29 cellular contexts compared by ENCODE assay signal in the genomic region with DNA sequence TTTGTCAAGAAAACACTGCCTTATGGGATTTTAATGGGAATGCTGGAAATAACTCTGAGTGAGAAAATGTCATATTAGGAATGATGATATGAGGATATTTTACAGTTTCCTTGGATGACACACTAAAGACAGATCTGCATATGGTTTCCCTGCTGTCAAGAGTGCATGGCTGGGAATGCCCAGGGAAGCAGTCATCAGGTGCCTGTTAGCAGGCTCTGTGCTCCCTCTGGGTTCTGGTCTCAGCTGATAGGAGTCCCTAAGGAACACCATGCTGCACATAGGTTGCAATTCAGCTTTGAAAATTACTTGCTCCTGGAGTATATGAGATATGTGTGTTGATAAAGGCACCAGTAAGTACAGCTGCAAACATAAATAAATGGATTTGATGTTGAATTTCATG.
"Had no signal": no experiment of that assay in that cellular context is flagged by ENCODE, and none has a peak within 500 bp of the region (broad histone marks: within the 10 kb centered on the region; RNA-seq: fewer than 3 reads in every experiment).

No MANE protein-coding gene starts in this region.

- H3K4me3 ChIP-seq: neural progenitor cell, ovary, psoas muscle, right lobe of liver, sigmoid colon, stomach, thoracic aorta, thyroid gland, tibial nerve, upper lobe of left lung, vagina had no signal

- H3K27ac Mint-ChIP-seq: natural killer cell; nephron; neural progenitor cell; progenitor cell of endocrine pancreas; stimulated activated effector memory CD8-positive, alpha-beta T cell treated with anti-CD3 and anti-CD28 coated beads, Interleukin-12 subunit alpha, Interleukin-12 subunit beta, amount 100 ng/mL, for 72 hours; stimulated activated naive B cell treated with anti-CD40 and anti-IgM and Interleukin-4, amounts not matched to agents 10 μg/mL and 1 μg/mL and 100 μg/mL, for 72 hours; stimulated activated naive CD8-positive, alpha-beta T cell treated with anti-CD3 and anti-CD28 coated beads, Interleukin-15, Interleukin-2, amounts not matched to agents 100 ng/mL and 50 ng/mL, for 24 hours had no signal

- H3K9ac ChIP-seq: neural progenitor cell, parathyroid adenoma had no signal

- H3K9me3 ChIP-seq: ovary, psoas muscle, right lobe of liver, sigmoid colon, thoracic aorta, thyroid gland, upper lobe of left lung, vagina had no signal

- H3K36me3 ChIP-seq: neural progenitor cell, ovary, right lobe of liver, sigmoid colon, stomach, thoracic aorta, thyroid gland, tibial nerve, upper lobe of left lung, vagina had no signal

- H3K4me2 ChIP-seq: neural progenitor cell had no signal

- H3K36me3 Mint-ChIP-seq: naive thymus-derived CD4-positive, alpha-beta T cell; neural progenitor cell; stimulated activated effector memory CD8-positive, alpha-beta T cell treated with anti-CD3 and anti-CD28 coated beads, Interleukin-12 subunit alpha, Interleukin-12 subunit beta, amount 100 ng/mL, for 72 hours had no signal

- H3K79me2 ChIP-seq: parathyroid adenoma had no signal

- H3K4me1 Mint-ChIP-seq: naive thymus-derived CD4-positive, alpha-beta T cell; natural killer cell; nephron; neural progenitor cell; stimulated activated effector memory CD8-positive, alpha-beta T cell treated with anti-CD3 and anti-CD28 coated beads, Interleukin-12 subunit alpha, Interleukin-12 subunit beta, amount 100 ng/mL, for 72 hours; stimulated activated naive B cell treated with anti-CD40 and anti-IgM and Interleukin-4, amounts not matched to agents 10 μg/mL and 1 μg/mL and 100 μg/mL, for 72 hours had no signal

- H2AFZ ChIP-seq: neural progenitor cell, parathyroid adenoma had no signal

- H3K27me3 ChIP-seq: neural progenitor cell, ovary, right lobe of liver, sigmoid colon, stomach, thyroid gland, tibial nerve, upper lobe of left lung, vagina had no signal

- H3K4me3 Mint-ChIP-seq: naive thymus-derived CD4-positive, alpha-beta T cell; natural killer cell; nephron; neural progenitor cell; stimulated activated effector memory CD8-positive, alpha-beta T cell treated with anti-CD3 and anti-CD28 coated beads, Interleukin-12 subunit alpha, Interleukin-12 subunit beta, amount 100 ng/mL, for 72 hours; stimulated activated naive B cell treated with anti-CD40 and anti-IgM and Interleukin-4, amounts not matched to agents 10 μg/mL and 1 μg/mL and 100 μg/mL, for 72 hours; stimulated activated naive CD8-positive, alpha-beta T cell treated with anti-CD3 and anti-CD28 coated beads, Interleukin-15, Interleukin-2, amounts not matched to agents 100 ng/mL and 50 ng/mL, for 24 hours had no signal

- H3K27ac ChIP-seq: neural progenitor cell, ovary, parathyroid adenoma, psoas muscle, right lobe of liver, sigmoid colon, stomach, thoracic aorta, thyroid gland, tibial nerve, upper lobe of left lung, vagina had no signal

- DNase-seq: naive thymus-derived CD4-positive, alpha-beta T cell; natural killer cell; occipital lobe; ovary; posterior cingulate gyrus; psoas muscle; right cardiac atrium; right lobe of liver; sigmoid colon; small intestine; stimulated activated CD4-positive, alpha-beta T cell treated with anti-CD3 and anti-CD28 coated beads, Interleukin-15, amount 100 ng/mL, for 24 hours; stimulated activated CD4-positive, alpha-beta T cell treated with anti-CD3 and anti-CD28 coated beads, Interleukin-2, amount 100 ng/mL, for 24 hours; stimulated activated CD4-positive, alpha-beta T cell treated with anti-CD3 and anti-CD28 coated beads, Interleukin-2, amount 100 ng/mL, for 48 hours; stimulated activated CD4-positive, alpha-beta T cell treated with anti-CD3 and anti-CD28 coated beads, Interleukin-4, amount 100 ng/mL, for 24 hours; stimulated activated naive B cell treated with anti-CD40 and anti-IgM and Interleukin-4, amounts not matched to agents 10 μg/mL and 1 μg/mL and 100 μg/mL, for 72 hours; stimulated activated naive CD4-positive, alpha-beta T cell treated with Interleukin-2 at 50 U/mL for 16 hours; stomach; thyroid gland; trophoblast cell; upper lobe of left lung had no signal

- H3K27me3 Mint-ChIP-seq: progenitor cell of endocrine pancreas; stimulated activated naive B cell treated with anti-CD40 and anti-IgM and Interleukin-4, amounts not matched to agents 10 μg/mL and 1 μg/mL and 100 μg/mL, for 72 hours; stimulated activated naive CD8-positive, alpha-beta T cell treated with anti-CD3 and anti-CD28 coated beads, Interleukin-15, Interleukin-2, amounts not matched to agents 100 ng/mL and 50 ng/mL, for 24 hours had no signal

- H3K4me1 ChIP-seq: neural progenitor cell, parathyroid adenoma, psoas muscle, right lobe of liver, sigmoid colon, stomach, thyroid gland, tibial nerve, upper lobe of left lung, vagina had no signal
